8 cellular contexts compared by ENCODE assay signal in the genomic region with DNA sequence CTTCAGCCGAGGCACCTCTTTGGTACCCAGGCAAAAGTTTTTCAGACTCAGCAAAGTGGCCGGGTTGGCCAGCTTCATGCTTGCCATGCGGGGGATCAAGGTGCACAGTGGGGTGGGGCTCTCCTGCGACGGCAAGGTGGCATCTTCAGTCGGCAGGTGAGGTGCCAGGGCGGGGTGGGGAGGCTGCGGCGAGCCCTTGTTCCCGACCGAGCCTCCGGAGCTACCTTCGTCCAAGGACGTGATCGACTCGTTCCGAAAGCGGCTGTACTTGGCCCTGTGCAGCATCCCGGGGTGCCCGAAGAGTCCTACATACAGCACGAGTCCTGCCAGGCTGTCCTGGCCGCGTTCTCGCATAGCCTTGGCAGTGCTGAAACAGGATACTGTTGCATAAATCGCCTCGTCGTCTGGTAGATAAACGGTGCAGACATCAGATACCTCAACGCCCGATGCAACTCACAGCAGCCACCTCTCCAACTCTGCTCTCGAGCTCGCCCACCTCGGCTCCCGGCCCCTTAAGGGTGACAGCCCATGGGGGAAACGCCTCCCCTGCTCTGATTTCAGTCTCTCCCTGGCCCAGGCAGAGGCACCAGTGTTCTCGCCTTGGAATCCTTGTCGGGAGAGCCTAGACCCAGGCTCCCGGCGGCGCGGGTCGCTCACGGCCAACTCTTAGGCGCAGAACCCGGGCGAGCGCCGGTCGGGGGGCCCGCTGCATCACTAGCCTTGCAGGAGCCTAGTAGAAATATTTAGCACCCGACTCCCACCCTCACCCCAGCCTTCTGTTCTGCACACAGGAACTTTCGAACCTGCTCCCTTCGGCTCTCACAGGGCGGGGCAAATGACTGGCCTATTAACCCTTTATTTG. TPM values are rescaled to one million over a fixed set of nuclear protein-coding genes. Genes with fewer than 3 reads are reported as not detected.
DNase-seq lines count a peak whose midpoint lies in the region; ATAC-seq, FAIRE-seq and TF ChIP-seq lines count a peak whose summit lies in the region.

No MANE protein-coding gene starts in this region.

- no peak overlapping the region for H3K27ac ChIP-seq in kidney (ENCODE audit: low read depth in 2 of 2, low read length in 2 of 2)

- no peaks in the 10 kb centered on the region for H3K9me3 Mint-ChIP-seq in MCF 10A (ENCODE audit: unreplicated experiment)
- H3K9me3 Mint-ChIP-seq in stimulated activated memory B cell treated with anti-CD40 and anti-IgM and Interleukin-4, amounts not matched to agents 10 μg/mL and 1 μg/mL and 100 μg/mL, for 72 hours: no peaks in the 10 kb centered on the region

- peaks cover 5% of the 10 kb centered on the region for H3K4me1 Mint-ChIP-seq in MCF 10A (ENCODE audit: insufficient read depth, unreplicated experiment)
- peaks cover 21% of the 10 kb centered on the region for H3K4me1 Mint-ChIP-seq in stimulated activated memory B cell treated with anti-CD40 and anti-IgM and Interleukin-4, amounts not matched to agents 10 μg/mL and 1 μg/mL and 100 μg/mL, for 72 hours

- no peak overlapping the region for H3K9ac ChIP-seq in kidney (ENCODE audit: low read length in 2 of 2)

- FAIRE-seq in kidney (lab: Jason Lieb, UNC): no peak

- DNase-seq in G401 (ENCODE audit: low spot score): peak; percentile 51
- DNase-seq in NCI-H146 (lab: John Stamatoyannopoulos, UW): peak; percentile 42
- peak; percentile 46 for DNase-seq in MCF 10A (ENCODE audit: unreplicated experiment)
- DNase-seq in kidney: peak; percentile 76
- no peak for DNase-seq in LoVo (ENCODE audit: low spot score)

- no peaks in the 10 kb centered on the region for H3K27me3 Mint-ChIP-seq in MCF 10A (ENCODE audit: insufficient read depth, unreplicated experiment)
- peaks cover 48% of the 10 kb centered on the region for H3K27me3 Mint-ChIP-seq in stimulated activated memory B cell treated with anti-CD40 and anti-IgM and Interleukin-4, amounts not matched to agents 10 μg/mL and 1 μg/mL and 100 μg/mL, for 72 hours

- CTCF ChIA-PET in MCF 10A (lab: Yijun Ruan, JAX): interaction anchor here (0.7 to 10.9 kb wide), 10 partner anchors 12 to 604 kb away, joined by 3 to 127 read pairs (median 4); partner anchors contain the start of gene EID1

- no peaks in the 10 kb centered on the region for H3K36me3 ChIP-seq in kidney (ENCODE audit: control insufficient read depth in 1 of 2, insufficient read depth in 2 of 2, low read length in 2 of 2)

- ATAC-seq in stimulated activated memory B cell treated with anti-CD40 and anti-IgM and Interleukin-4, amounts not matched to agents 10 μg/mL and 1 μg/mL and 100 μg/mL, for 72 hours: peak; percentile 21
- ATAC-seq in GM18867 (IDR thresholded peaks at IDR 0.05; ENCODE audit: unreplicated experiment) (no peak), HG03025 (IDR thresholded peaks at IDR 0.05; ENCODE audit: low FRiP score, unreplicated experiment) (no peak)

- no peak overlapping the region for H3K27ac Mint-ChIP-seq in MCF 10A (ENCODE audit: low read depth, unreplicated experiment)
- no peak overlapping the region for H3K27ac Mint-ChIP-seq in stimulated activated memory B cell treated with anti-CD40 and anti-IgM and Interleukin-4, amounts not matched to agents 10 μg/mL and 1 μg/mL and 100 μg/mL, for 72 hours

- BruUV-seq in MCF 10A (replicated peaks; lab: Mats Ljungman, UMichigan): no TSS peak

- intact Hi-C loops in MCF 10A (cut with micrococcal nuclease): loop anchor here (1.0 to 10.0 kb wide), 3 partner anchors 85 to 608 kb away; partner anchors contain the start of genes EID1 and FBN1
- intact Hi-C loops in kidney (cut with DNase I): no loop called here

- H3K4me1 ChIP-seq in kidney (ENCODE audit: control insufficient read depth in 1 of 2, insufficient read depth in 1 of 2, low read depth in 1 of 2, low read length in 2 of 2): peaks cover 9 to 10% of the 10 kb centered on the region in 2 donors

- TF ChIP-seq CTCF in MCF 10A (IDR thresholded peaks at IDR 0.05; ENCODE audit: unreplicated experiment) (no peak), kidney (IDR thresholded peaks at IDR 0.05; ENCODE audit: borderline replicate concordance, extremely low read depth, insufficient read depth) (no peak)

- POLR2A ChIA-PET in MCF 10A (lab: Yijun Ruan, JAX): interaction anchor here (0.6 to 3.2 kb wide), 8 partner anchors 9 to 1352 kb away, joined by 3 to 29 read pairs (median 4); partner anchors contain the start of genes COPS2, EID1 and SECISBP2L

- peak overlapping the region; percentile 76 for H3K4me3 Mint-ChIP-seq in MCF 10A (ENCODE audit: unreplicated experiment)
- peak overlapping the region; percentile 66 for H3K4me3 Mint-ChIP-seq in stimulated activated memory B cell treated with anti-CD40 and anti-IgM and Interleukin-4, amounts not matched to agents 10 μg/mL and 1 μg/mL and 100 μg/mL, for 72 hours

- H3K4me3 ChIP-seq in kidney (ENCODE audit: low read length in 2 of 2): peak overlapping the region; percentile 52 to 58

- no peaks in the 10 kb centered on the region for H3K36me3 Mint-ChIP-seq in MCF 10A (ENCODE audit: insufficient read depth, unreplicated experiment)
- H3K36me3 Mint-ChIP-seq in stimulated activated memory B cell treated with anti-CD40 and anti-IgM and Interleukin-4, amounts not matched to agents 10 μg/mL and 1 μg/mL and 100 μg/mL, for 72 hours: no peaks in the 10 kb centered on the region

- in situ Hi-C loops in G401 (cut with HindIII; ENCODE audit: low sequenced_read_pairs): no loop called here

- H3K9me3 ChIP-seq in kidney (ENCODE audit: control insufficient read depth in 1 of 2, low read length in 2 of 2): no peaks in the 10 kb centered on the region

RNA-seq across cellular contexts. Expression of gene SHC4, which starts 0.8 kb away (rescaled TPM):
- not detected in 2 replicates for total RNA-seq in G401 (2014; rRNA removed; shearing (Covaris generic))
- total RNA-seq in MCF 10A (2022) (0.26 and 0.49 TPM in 2 replicates), kidney (0.50 TPM)
- polyA plus RNA-seq in kidney (ENCODE audit: insufficient read depth, low read depth, low replicate concordance): 0.47 TPM
